ENCODE assay signal across 8 cellular contexts in genomic region chr12:11648514-11649412, GRCh38. TPM values are rescaled to one million over a fixed set of nuclear protein-coding genes. Genes with fewer than 3 reads are reported as not detected.
DNase-seq lines count a peak whose midpoint lies in the region; ATAC-seq and TF ChIP-seq lines count a peak whose summit lies in the region.

No MANE protein-coding gene starts in this region.

- peak overlapping the region; percentile 97 for H3K27ac ChIP-seq in parathyroid adenoma

- peak overlapping the region; percentile 89 for H3K27ac Mint-ChIP-seq in activated naive CD8-positive, alpha-beta T cell treated with anti-CD3 and anti-CD28 coated beads, Interleukin-2, amount 10 ng/mL, durations not matched to agents 7 days and 5 days
- H3K27ac Mint-ChIP-seq in type B pancreatic cell, result peak overlapping the region; percentile 96

- H3K4me1 ChIP-seq in parathyroid adenoma, result peaks cover 10% of the 10 kb centered on the region

- H3K36me3 ChIP-seq in GM06990 (ENCODE audit: control insufficient read depth, insufficient read depth, low read length) (no peaks in the 10 kb centered on the region), parathyroid adenoma (ENCODE audit: control insufficient read depth, insufficient read depth, low read length) (no peaks in the 10 kb centered on the region)

- DNase-seq in GM06990 (ENCODE audit: extremely low read depth, insufficient read length), result peak; percentile 90
- DNase-seq in HEK293T (ENCODE audit: extremely low spot score), result peak; percentile 61
- DNase-seq in MV-4-11 (lab: John Stamatoyannopoulos, UW), result peak; percentile 91
- peak; percentile 73 for DNase-seq in activated naive CD8-positive, alpha-beta T cell treated with anti-CD3 and anti-CD28 coated beads, Interleukin-2, amount 10 ng/mL, durations not matched to agents 7 days and 5 days
- DNase-seq in Right ventricle myocardium inferior (ENCODE audit: missing footprints), result peak; percentile 83
- DNase-seq in type B pancreatic cell (ENCODE audit: extremely low spot score, unreplicated experiment), result peak; percentile 77

- H3K36me3 Mint-ChIP-seq in activated naive CD8-positive, alpha-beta T cell treated with anti-CD3 and anti-CD28 coated beads, Interleukin-2, amount 10 ng/mL, durations not matched to agents 7 days and 5 days, result no peaks in the 10 kb centered on the region
- no peaks in the 10 kb centered on the region for H3K36me3 Mint-ChIP-seq in type B pancreatic cell

- H3K27me3 ChIP-seq in GM06990 (replicated peaks; ENCODE audit: control insufficient read depth, insufficient read depth, low read length) (no peaks in the 10 kb centered on the region), parathyroid adenoma (ENCODE audit: control insufficient read depth, insufficient read depth, low read length) (no peaks in the 10 kb centered on the region)

- peaks cover 12% of the 10 kb centered on the region for H3K79me2 ChIP-seq in parathyroid adenoma

- peak overlapping the region; percentile 75 for H3K4me3 ChIP-seq in GM06990 (replicated peaks; ENCODE audit: low read depth, low read length)
- peak overlapping the region; percentile 62 for H3K4me3 ChIP-seq in parathyroid adenoma (ENCODE audit: low read depth, low read length)

- POLR2A ChIA-PET in HEK293T (lab: Yijun Ruan, JAX), result interaction anchor here (0.6 to 1.4 kb wide), 3 partner anchors 17 to 40 kb away, joined by 3 to 4 read pairs (median 4); no protein-coding TSS in a partner anchor
- POLR2A ChIA-PET in activated naive CD8-positive, alpha-beta T cell treated with anti-CD3 and anti-CD28 coated beads, Interleukin-2, amount 10 ng/mL, durations not matched to agents 7 days and 5 days (lab: Charles Lee), result interaction anchor here (0.6 to 2.4 kb wide), 15 partner anchors 79 to 1077 kb away, joined by 3 to 28 read pairs (median 4); no protein-coding TSS in a partner anchor

- H3K4me1 Mint-ChIP-seq in activated naive CD8-positive, alpha-beta T cell treated with anti-CD3 and anti-CD28 coated beads, Interleukin-2, amount 10 ng/mL, durations not matched to agents 7 days and 5 days, result peaks cover 26% of the 10 kb centered on the region
- H3K4me1 Mint-ChIP-seq in type B pancreatic cell (ENCODE audit: unreplicated experiment), result peaks cover 19% of the 10 kb centered on the region

- peak overlapping the region; percentile 94 for H3K4me3 Mint-ChIP-seq in activated naive CD8-positive, alpha-beta T cell treated with anti-CD3 and anti-CD28 coated beads, Interleukin-2, amount 10 ng/mL, durations not matched to agents 7 days and 5 days
- H3K4me3 Mint-ChIP-seq in type B pancreatic cell, result peak overlapping the region; percentile 93

- intact Hi-C loops in Right ventricle myocardium inferior (cut with DNase I), result loop anchor here (1.0 to 5.0 kb wide), 3 partner anchors 66 to 239 kb away; no protein-coding TSS in a partner anchor

- H3K9me3 ChIP-seq in parathyroid adenoma (ENCODE audit: control insufficient read depth, low read length), result no peaks in the 10 kb centered on the region

- peak overlapping the region; percentile 63 for H3K4me2 ChIP-seq in parathyroid adenoma (ENCODE audit: low read length)

- TF ChIP-seq CTCF in GM06990 (IDR thresholded peaks at IDR 0.05; ENCODE audit: insufficient read depth, low read length, poor library complexity, severe bottlenecking) (no peak), parathyroid adenoma (IDR thresholded peaks at IDR 0.05) (no peak), type B pancreatic cell (conservative IDR thresholded peaks at IDR 0.05) (no peak)

- H2AFZ ChIP-seq in parathyroid adenoma, result peak overlapping the region; percentile 95

- H3K27me3 Mint-ChIP-seq in activated naive CD8-positive, alpha-beta T cell treated with anti-CD3 and anti-CD28 coated beads, Interleukin-2, amount 10 ng/mL, durations not matched to agents 7 days and 5 days, result no peaks in the 10 kb centered on the region
- no peaks in the 10 kb centered on the region for H3K27me3 Mint-ChIP-seq in type B pancreatic cell

- no peaks in the 10 kb centered on the region for H3K9me3 Mint-ChIP-seq in activated naive CD8-positive, alpha-beta T cell treated with anti-CD3 and anti-CD28 coated beads, Interleukin-2, amount 10 ng/mL, durations not matched to agents 7 days and 5 days
- H3K9me3 Mint-ChIP-seq in type B pancreatic cell, result no peaks in the 10 kb centered on the region

- CTCF ChIA-PET in HEK293T (lab: Yijun Ruan, JAX), result no interaction called here

- ATAC-seq in SK-N-SH treated with all-trans-retinoic acid at 6 μM for 48 hours (peak; percentile 65), Right ventricle myocardium inferior (peak; percentile 75)
- peak; percentile 8 for ATAC-seq in activated naive CD8-positive, alpha-beta T cell treated with anti-CD3 and anti-CD28 coated beads, Interleukin-2, amount 10 ng/mL, durations not matched to agents 7 days and 5 days (ENCODE audit: low read depth)

- H3K9ac ChIP-seq in parathyroid adenoma, result peak overlapping the region; percentile 54

TF ChIP-seq in HEK293T, 16 proteins besides CTCF, POLR2A, EP300 and RAD21:
- TF ChIP-seq L3MBTL2 (conservative IDR thresholded peaks at IDR 0.05) (peak; percentile 60), ELF4 (IDR thresholded peaks at IDR 0.05) (peak; percentile 43; the same call in 1 of the 2 replicates), TARDBP (IDR thresholded peaks at IDR 0.05) (no peak)

TF ChIP-seq in SK-N-SH treated with all-trans-retinoic acid at 6 μM for 48 hours, 23 proteins besides CTCF, POLR2A, EP300 and RAD21 (continues in another document):
- TF ChIP-seq OSR1 (CRISPR knock-in tag; IDR thresholded peaks at IDR 0.05), result no peak
- TF ChIP-seq CSRNP3 (CRISPR knock-in tag; IDR thresholded peaks at IDR 0.05), result no peak
- no peak for TF ChIP-seq TCF4 (CRISPR knock-in tag; IDR thresholded peaks at IDR 0.05; ENCODE audit: borderline replicate concordance)
- 0 out of 2 replicates have a peak, but pooled peaks have one; percentile 38 for TF ChIP-seq SNAI2 (CRISPR knock-in tag; IDR thresholded peaks at IDR 0.05)
- TF ChIP-seq CSDC2 (CRISPR knock-in tag; IDR thresholded peaks at IDR 0.05), result no peak
- no peak for TF ChIP-seq TSHZ2 (CRISPR knock-in tag; IDR thresholded peaks at IDR 0.05)
- TF ChIP-seq, protein P1, sequence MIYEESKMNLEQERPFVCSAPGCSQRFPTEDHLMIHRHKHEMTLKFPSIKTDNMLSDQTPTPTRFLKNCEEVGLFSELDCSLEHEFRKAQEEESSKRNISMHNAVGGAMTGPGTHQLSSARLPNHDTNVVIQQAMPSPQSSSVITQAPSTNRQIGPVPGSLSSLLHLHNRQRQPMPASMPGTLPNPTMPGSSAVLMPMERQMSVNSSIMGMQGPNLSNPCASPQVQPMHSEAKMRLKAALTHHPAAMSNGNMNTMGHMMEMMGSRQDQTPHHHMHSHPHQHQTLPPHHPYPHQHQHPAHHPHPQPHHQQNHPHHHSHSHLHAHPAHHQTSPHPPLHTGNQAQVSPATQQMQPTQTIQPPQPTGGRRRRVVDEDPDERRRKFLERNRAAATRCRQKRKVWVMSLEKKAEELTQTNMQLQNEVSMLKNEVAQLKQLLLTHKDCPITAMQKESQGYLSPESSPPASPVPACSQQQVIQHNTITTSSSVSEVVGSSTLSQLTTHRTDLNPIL (CRISPR knock-in tag; IDR thresholded peaks at IDR 0.05; ENCODE audit: low read depth), result no peak

RNA-seq across cellular contexts. Expression of gene ETV6, which starts 0.7 kb away (rescaled TPM):
- total RNA-seq in activated naive CD8-positive, alpha-beta T cell treated with anti-CD3 and anti-CD28 coated beads, Interleukin-2, amount 10 ng/mL, durations not matched to agents 7 days and 5 days, result 10 to 100 TPM; 22.5 to 26.0 TPM
- total RNA-seq in Right ventricle myocardium inferior, result 15.2 TPM
- total RNA-seq in type B pancreatic cell (ENCODE audit: low replicate concordance), result 26.5 and 47.1 TPM in 2 replicates

Comparison
In these comparisons a context has a peak if more than half of its experiments do, and no peak if none do; other contexts are left out.
1. Peak in every context shown above with its lines: DNase-seq, ATAC-seq, H3K4me3 ChIP-seq and H3K27ac ChIP-seq.
2. ATAC-seq: peak in every context shown above with its lines; median percentile 75 in Right ventricle myocardium inferior; 65 in SK-N-SH treated with all-trans-retinoic acid at 6 μM for 48 hours; 8 in activated naive CD8-positive, alpha-beta T cell treated with anti-CD3 and anti-CD28 coated beads, Interleukin-2, amount 10 ng/mL, durations not matched to agents 7 days and 5 days.